13 cellular contexts compared by ENCODE assay signal in genomic region chr6:816510-817084, GRCh38.
DNase-seq lines count a peak whose midpoint lies in the region; ATAC-seq lines count a peak whose summit lies in the region.
"Had no signal": no experiment of that assay in that cellular context is flagged by ENCODE, and none has a peak within 500 bp of the region (broad histone marks: within the 10 kb centered on the region; RNA-seq: fewer than 3 reads in every experiment).

No MANE protein-coding gene starts in this region.

- H2BK15ac ChIP-seq in neuronal stem cell (ENCODE audit: low read length), result no peak overlapping the region

- CTCF ChIA-PET in activated CD8-positive, alpha-beta memory T cell treated with anti-CD3 and anti-CD28 coated beads, Interleukin-2, amount 10 ng/mL, durations not matched to agents 7 days and 5 days (lab: Charles Lee), result no interaction called here

- H3K9ac ChIP-seq in neuronal stem cell (ENCODE audit: low read depth, low read length, poor library complexity), result no peak overlapping the region

- H3K14ac ChIP-seq in neuronal stem cell (ENCODE audit: low read length), result no peak overlapping the region

- H3K9me3 Mint-ChIP-seq in activated CD8-positive, alpha-beta memory T cell treated with anti-CD3 and anti-CD28 coated beads, Interleukin-2, amount 10 ng/mL, durations not matched to agents 7 days and 5 days (ENCODE audit: low read depth), result no peaks in the 10 kb centered on the region
- H3K9me3 Mint-ChIP-seq: activated naive CD4-positive, alpha-beta T cell treated with anti-CD3 and anti-CD28 coated beads, Interleukin-2, amount 50 U/mL, for 24 hours had no signal

- H2BK12ac ChIP-seq in neuronal stem cell (ENCODE audit: low read length), result no peak overlapping the region

- peaks cover 0 to 3% of the 10 kb centered on the region in 2 donors for H3K4me1 ChIP-seq in neuronal stem cell (ENCODE audit: control insufficient read depth in 2 of 2, insufficient read depth in 1 of 2, low read depth in 1 of 2, low read length in 2 of 2)
- H3K4me1 ChIP-seq: right lobe of liver had no signal

- H3K4me3 Mint-ChIP-seq in activated CD8-positive, alpha-beta memory T cell treated with anti-CD3 and anti-CD28 coated beads, Interleukin-2, amount 10 ng/mL, durations not matched to agents 7 days and 5 days, result no peak overlapping the region
- H3K4me3 Mint-ChIP-seq: activated naive CD4-positive, alpha-beta T cell treated with anti-CD3 and anti-CD28 coated beads, Interleukin-2, amount 50 U/mL, for 24 hours had no signal

- H4K8ac ChIP-seq in neuronal stem cell (ENCODE audit: low read depth, low read length), result no peak overlapping the region

- H4K91ac ChIP-seq in neuronal stem cell (ENCODE audit: low read depth, low read length, poor library complexity), result no peak overlapping the region

- H3K79me1 ChIP-seq in neuronal stem cell (ENCODE audit: low read depth, low read length), result no peaks in the 10 kb centered on the region

- WGBS in neuronal stem cell (ENCODE audit: extremely low coverage in 2 of 2, insufficient read length in 2 of 2, insufficient replicate concordance in 1 of 2), 2 donors, result no CpG with 5 or more reads among the region's 11 CpGs

- ATAC-seq in activated CD8-positive, alpha-beta memory T cell treated with anti-CD3 and anti-CD28 coated beads, Interleukin-2, amount 10 ng/mL, durations not matched to agents 7 days and 5 days, result peak; percentile 45
- ATAC-seq in GM18858 (IDR thresholded peaks at IDR 0.05; ENCODE audit: unreplicated experiment), result no peak
- ATAC-seq in left cardiac atrium, result no peak

- no peak overlapping the region for H3K4me3 ChIP-seq in neuronal stem cell (ENCODE audit: low read length in 2 of 2)
- H3K4me3 ChIP-seq: right lobe of liver had no signal

- no peaks in the 10 kb centered on the region for H3K36me3 ChIP-seq in neuronal stem cell (replicated peaks in 1 of 2; ENCODE audit: control insufficient read depth in 2 of 2, insufficient read depth in 2 of 2, low read length in 2 of 2)
- H3K36me3 ChIP-seq: right lobe of liver had no signal

- peak overlapping the region; percentile 18 for H2AFZ ChIP-seq in neuronal stem cell (ENCODE audit: low read length)

- H2AK5ac ChIP-seq in neuronal stem cell (ENCODE audit: low read depth, low read length), result no peak overlapping the region

- H3K4me1 Mint-ChIP-seq in activated CD8-positive, alpha-beta memory T cell treated with anti-CD3 and anti-CD28 coated beads, Interleukin-2, amount 10 ng/mL, durations not matched to agents 7 days and 5 days, result peaks cover 6% of the 10 kb centered on the region

- no peak overlapping the region for H3K18ac ChIP-seq in neuronal stem cell (ENCODE audit: low read length)

- H3K4ac ChIP-seq in neuronal stem cell (ENCODE audit: low read length), result no peak overlapping the region

- peaks cover 35% of the 10 kb centered on the region for H3K27me3 Mint-ChIP-seq in activated CD8-positive, alpha-beta memory T cell treated with anti-CD3 and anti-CD28 coated beads, Interleukin-2, amount 10 ng/mL, durations not matched to agents 7 days and 5 days

- intact Hi-C loops in left cardiac atrium (cut with DNase I), result no loop called here

- no peaks in the 10 kb centered on the region for H3K36me3 Mint-ChIP-seq in activated CD8-positive, alpha-beta memory T cell treated with anti-CD3 and anti-CD28 coated beads, Interleukin-2, amount 10 ng/mL, durations not matched to agents 7 days and 5 days
- H3K36me3 Mint-ChIP-seq: activated naive CD4-positive, alpha-beta T cell treated with anti-CD3 and anti-CD28 coated beads, Interleukin-2, amount 50 U/mL, for 24 hours had no signal

- H3K27ac ChIP-seq in neuronal stem cell (replicated peaks; ENCODE audit: low read length), result no peak overlapping the region
- H3K27ac ChIP-seq: right lobe of liver had no signal

- H2BK120ac ChIP-seq in neuronal stem cell (ENCODE audit: low read depth, low read length), result no peak overlapping the region

- no peaks in the 10 kb centered on the region for H3K27me3 ChIP-seq in neuronal stem cell (ENCODE audit: control insufficient read depth in 3 of 3, insufficient read depth in 3 of 3, low read depth in 1 of 3, low read length in 3 of 3)
- H3K27me3 ChIP-seq: right lobe of liver had no signal

- no peak overlapping the region for H3K23ac ChIP-seq in neuronal stem cell (ENCODE audit: low read depth, low read length, poor library complexity)

- DNase-seq in activated T-cell treated with anti-CD3 and anti-CD28 coated beads for 24 hours (ENCODE audit: low read depth) (peak; percentile 32), neuronal stem cell (ENCODE audit: low spot score) (no peak), GM03348 (ENCODE audit: low spot score) (no peak), left cardiac atrium (no peak), occipital lobe (lab: John Stamatoyannopoulos, UW) (no peak)
- DNase-seq in activated T-cell treated with anti-CD3 and anti-CD28 coated beads, Interleukin-2, amount 50 U/mL, for 1 hour, result no peak
- peak; percentile 46 for DNase-seq in activated CD8-positive, alpha-beta memory T cell treated with anti-CD3 and anti-CD28 coated beads, Interleukin-2, amount 10 ng/mL, durations not matched to agents 7 days and 5 days
- DNase-seq: EL, NCI-H1694, NCI-H82, right lobe of liver had no signal

- no peak overlapping the region for H2BK5ac ChIP-seq in neuronal stem cell (ENCODE audit: low read length)

- no peak overlapping the region for H3K27ac Mint-ChIP-seq in activated CD8-positive, alpha-beta memory T cell treated with anti-CD3 and anti-CD28 coated beads, Interleukin-2, amount 10 ng/mL, durations not matched to agents 7 days and 5 days
- H3K27ac Mint-ChIP-seq: activated naive CD4-positive, alpha-beta T cell treated with anti-CD3 and anti-CD28 coated beads, Interleukin-2, amount 50 U/mL, for 24 hours had no signal

- H3K9me3 ChIP-seq in neuronal stem cell (replicated peaks in 1 of 2; ENCODE audit: control insufficient read depth in 2 of 2, insufficient read depth in 1 of 2, low read depth in 1 of 2, low read length in 2 of 2), result no peaks in the 10 kb centered on the region
- H3K9me3 ChIP-seq: right lobe of liver had no signal

- no peak overlapping the region for H3K4me2 ChIP-seq in neuronal stem cell (ENCODE audit: insufficient read depth, low read length, poor library complexity, severe bottlenecking)

Comparison
In these comparisons a context has a peak if more than half of its experiments do, and no peak if none do; other contexts are left out.
1. DNase-seq: peak in activated T-cell treated with anti-CD3 and anti-CD28 coated beads for 24 hours (single experiment) and activated CD8-positive, alpha-beta memory T cell treated with anti-CD3 and anti-CD28 coated beads, Interleukin-2, amount 10 ng/mL, durations not matched to agents 7 days and 5 days (single experiment); none in activated T-cell treated with anti-CD3 and anti-CD28 coated beads, Interleukin-2, amount 50 U/mL, for 1 hour (single experiment), neuronal stem cell (single experiment), GM03348 (single experiment), left cardiac atrium (single experiment) and occipital lobe (single experiment).